Comparison of ENCODE assay signal across 35 cellular contexts in genomic region chr6:83413068-83413467, GRCh38.
"Had no signal": no experiment of that assay in that cellular context is flagged by ENCODE, and none has a peak within 500 bp of the region (broad histone marks: within the 10 kb centered on the region; RNA-seq: fewer than 3 reads in every experiment).

No MANE protein-coding gene starts in this region.

- H3K9ac ChIP-seq: KMS-11 had no signal

- H3K4me2 ChIP-seq: KMS-11 had no signal

- DNase-seq: Karpas-422, Kasumi-1, MG63, MM.1S, MV-4-11, NCI-H1048, NCI-H1092, NCI-H1092 treated with DMSO at 0.1 percent for 48 hours, NCI-H1105, NCI-H1105 treated with DMSO at 0.1 percent for 48 hours, NCI-H1417, NCI-H1417 treated with DMSO at 0.1 percent for 48 hours, NCI-H1436, NCI-H1436 treated with DMSO at 0.1 percent for 48 hours, NCI-H146, NCI-H1694, NCI-H1694 treated with DMSO at 0.1 percent for 48 hours, NCI-H187, NCI-H187 treated with DMSO at 0.1 percent for 48 hours, NCI-H1930, NCI-H2029, NCI-H2029 treated with DMSO at 0.1 percent for 48 hours, NCI-H2081, NCI-H2081 treated with DMSO at 0.1 percent for 48 hours, NCI-H2107, NCI-H2171, NCI-H2171 treated with DMSO at 0.1 percent for 48 hours, NCI-H2227 treated with DMSO at 0.1 percent for 48 hours, NCI-H226, NCI-H345, NCI-H446, NCI-H446 treated with DMSO at 0.1 percent for 48 hours, NCI-H510A, NCI-H510A treated with DMSO at 0.1 percent for 48 hours had no signal

- H3K27ac ChIP-seq: KMS-11 had no signal

- H3K27me3 ChIP-seq: MG63 had no signal

- H3K4me3 ChIP-seq: MG63 had no signal

- H3K9me3 ChIP-seq: MG63 had no signal
